ENCODE assay signal across 9 cellular contexts in the genomic region with DNA sequence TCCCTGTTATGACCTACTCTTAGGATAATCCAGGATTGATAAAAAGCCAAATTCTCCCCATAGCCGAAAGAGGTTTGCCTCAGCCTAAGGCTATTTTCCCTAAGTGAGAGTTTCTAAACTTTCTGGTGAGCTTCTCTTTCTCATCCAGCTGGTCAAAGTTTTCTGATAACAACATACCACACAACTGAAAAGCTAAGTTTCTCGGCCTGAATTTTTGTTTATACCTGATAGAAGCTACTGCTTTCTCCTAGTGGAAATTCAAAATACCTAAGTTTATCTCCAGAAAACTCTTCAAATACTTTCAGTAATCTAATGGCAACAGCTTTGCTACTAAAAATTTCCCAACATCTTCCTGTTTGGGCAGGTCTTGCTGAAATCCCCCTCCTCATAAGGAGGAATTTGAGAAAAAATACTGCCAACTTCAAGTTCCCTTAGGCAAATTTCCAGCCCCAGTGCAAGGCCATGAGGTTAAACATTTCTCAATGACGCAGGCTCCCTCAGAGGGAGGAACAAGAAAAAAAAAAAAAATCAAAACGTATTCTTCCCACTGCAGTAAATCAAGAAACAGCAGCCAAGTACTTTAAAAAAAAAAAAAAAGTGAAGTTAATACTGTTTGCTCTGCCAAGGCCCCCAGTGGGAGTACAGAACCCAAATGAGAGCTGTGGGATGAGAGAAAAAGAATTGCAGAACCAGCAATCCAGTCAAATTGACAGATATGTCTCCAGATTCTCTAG.
DNase-seq lines count a peak whose midpoint lies in the region; ATAC-seq, FAIRE-seq and TF ChIP-seq lines count a peak whose summit lies in the region.
"Had no signal": no experiment of that assay in that cellular context is flagged by ENCODE, and none has a peak within 500 bp of the region (broad histone marks: within the 10 kb centered on the region; RNA-seq: fewer than 3 reads in every experiment).

No MANE protein-coding gene starts in this region.

- ATAC-seq in HG02588 (IDR thresholded peaks at IDR 0.05; ENCODE audit: unreplicated experiment): no peak

- intact Hi-C loops in ascending aorta (cut with DNase I): loop anchor here (5.0 kb wide), 1 partner anchor 128 kb away; a partner anchor contains a TSS

- FAIRE-seq in GM12892 (lab: Jason Lieb, UNC): peak; percentile 36
- FAIRE-seq: TTC549 had no signal

- H3K4me3 ChIP-seq in ascending aorta (peak overlapping the region in 1 of 2 donors; percentile 11), skin epidermis (no peak overlapping the region)

- H3K9me3 ChIP-seq in ascending aorta: no peaks in the 10 kb centered on the region

- no peaks in the 10 kb centered on the region for H3K27me3 ChIP-seq in ascending aorta

- DNase-seq in GM12892 (ENCODE audit: insufficient read length) (no peak), ascending aorta (ENCODE audit: low spot score in 2 of 2) (peak in 1 of 2 donors; percentile 75), hepatic stellate cell (ENCODE audit: low spot score) (peak; percentile 46), NCI-H2029 treated with DMSO at 0.1 percent for 48 hours (lab: John Stamatoyannopoulos, UW) (no peak), COLO829 (ENCODE audit: low spot score) (no peak), LoVo (ENCODE audit: low spot score) (no peak)

- no peak for TF ChIP-seq CTCF in ascending aorta (IDR thresholded peaks at IDR 0.05)

- H3K27ac ChIP-seq in ascending aorta: peak overlapping the region; percentile 87 to 88
- H3K27ac ChIP-seq in skin epidermis: peak overlapping the region in 18 of 21 experiments; percentile 14 to 80 (median 69)

- H3K36me3 ChIP-seq in ascending aorta: no peaks in the 10 kb centered on the region

- peaks cover 28 to 58% of the 10 kb centered on the region in 2 donors for H3K4me1 ChIP-seq in ascending aorta

- TF ChIP-seq POLR2A in GM12892 (IDR thresholded peaks at IDR 0.05; ENCODE audit: low read depth, low read length): no peak
